13 cellular contexts compared by ENCODE assay signal in the genomic region with DNA sequence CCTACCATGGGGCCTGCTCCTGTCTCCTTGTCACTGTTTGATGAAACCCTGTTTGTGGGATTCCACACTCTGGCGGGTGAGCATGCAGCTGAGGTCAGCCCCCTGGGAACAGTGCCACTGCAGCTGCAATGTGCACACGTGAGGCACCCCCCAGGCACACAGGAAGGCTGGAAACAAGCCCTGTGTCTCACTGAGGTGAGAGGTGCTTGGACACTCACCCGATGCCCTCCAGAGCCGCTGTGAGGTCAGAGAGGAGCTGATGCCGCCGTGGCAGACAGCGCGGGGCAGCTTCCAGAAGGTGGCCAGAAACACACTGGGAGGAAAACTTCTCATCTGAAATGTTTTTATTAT. TPM values are rescaled to one million over a fixed set of nuclear protein-coding genes. Genes with fewer than 3 reads are reported as not detected.
DNase-seq lines count a peak whose midpoint lies in the region; ATAC-seq and TF ChIP-seq lines count a peak whose summit lies in the region.
"Had no signal": no experiment of that assay in that cellular context is flagged by ENCODE, and none has a peak within 500 bp of the region (broad histone marks: within the 10 kb centered on the region; RNA-seq: fewer than 3 reads in every experiment).

No MANE protein-coding gene starts in this region.

- H3K9ac ChIP-seq in DND-41 (ENCODE audit: low read depth, low read length) (peak overlapping the region; percentile 26; the same call in 1 of the 2 replicates), neuronal stem cell (ENCODE audit: low read depth, low read length, poor library complexity) (peak overlapping the region; percentile 60)

- intact Hi-C loops in Right ventricle myocardium superior (cut with DNase I), result no loop called here

- ATAC-seq in DND-41 (ENCODE audit: insufficient read depth, low read depth), result peak; percentile 85
- peak; percentile 44 for ATAC-seq in Right ventricle myocardium superior (ENCODE audit: poor library complexity)
- ATAC-seq: activated T-cell treated with anti-CD3 and anti-CD28 coated beads, Interleukin-2, amount 50 U/mL, for 72 hours; left lung; natural killer cell had no signal

- no peaks in the 10 kb centered on the region for H3K79me1 ChIP-seq in neuronal stem cell (ENCODE audit: low read depth, low read length)

- peak overlapping the region; percentile 70 for H2AK5ac ChIP-seq in neuronal stem cell (ENCODE audit: low read depth, low read length)

- H3K18ac ChIP-seq in neuronal stem cell (ENCODE audit: low read length), result peak overlapping the region; percentile 80

- peak overlapping the region; percentile 89 for H3K14ac ChIP-seq in neuronal stem cell (ENCODE audit: low read length)

- no peak overlapping the region for H4K91ac ChIP-seq in neuronal stem cell (ENCODE audit: low read depth, low read length, poor library complexity)

- H3K27ac ChIP-seq in DND-41 (ENCODE audit: low read length) (peak overlapping the region; percentile 70), VCaP (peak overlapping the region; percentile 79), neuronal stem cell (replicated peaks; ENCODE audit: low read length) (no peak overlapping the region), tibial nerve (no peak overlapping the region)
- H3K27ac ChIP-seq: left lung had no signal

- H2AFZ ChIP-seq in DND-41 (ENCODE audit: low read depth, low read length) (no peak overlapping the region), neuronal stem cell (ENCODE audit: low read length) (no peak overlapping the region)

- peaks cover 10% of the 10 kb centered on the region; the same call in 1 of the 2 replicates for H4K20me1 ChIP-seq in DND-41 (ENCODE audit: insufficient read depth, low read length)

- H3K4ac ChIP-seq in neuronal stem cell (ENCODE audit: low read length), result peak overlapping the region; percentile 53

- H3K36me3 ChIP-seq in DND-41 (ENCODE audit: insufficient read depth, low read length) (no peaks in the 10 kb centered on the region), neuronal stem cell (replicated peaks in 1 of 2; ENCODE audit: control insufficient read depth in 2 of 2, insufficient read depth in 2 of 2, low read length in 2 of 2) (no peaks in the 10 kb centered on the region), tibial nerve (no peaks in the 10 kb centered on the region)
- H3K36me3 ChIP-seq: left lung had no signal

- no peak for TF ChIP-seq CTCF in DND-41 (IDR thresholded peaks at IDR 0.05; ENCODE audit: borderline replicate concordance, extremely low read depth, low read length, poor library complexity, severe bottlenecking)
- no peak for TF ChIP-seq CTCF in VCaP (conservative IDR thresholded peaks at IDR 0.05)
- TF ChIP-seq CTCF in tibial nerve (IDR thresholded peaks at IDR 0.05), result no peak

- no peak overlapping the region for H2BK15ac ChIP-seq in neuronal stem cell (ENCODE audit: low read length)

- H3K23ac ChIP-seq in neuronal stem cell (ENCODE audit: low read depth, low read length, poor library complexity), result peak overlapping the region; percentile 55

- no peaks in the 10 kb centered on the region for H3K9me3 ChIP-seq in DND-41 (ENCODE audit: insufficient read depth, low read length, severe bottlenecking)
- no peaks in the 10 kb centered on the region for H3K9me3 ChIP-seq in neuronal stem cell (replicated peaks in 1 of 2; ENCODE audit: control insufficient read depth in 2 of 2, insufficient read depth in 1 of 2, low read depth in 1 of 2, low read length in 2 of 2)
- no peaks in the 10 kb centered on the region for H3K9me3 ChIP-seq in tibial nerve
- H3K9me3 ChIP-seq: left lung had no signal

- H4K8ac ChIP-seq in neuronal stem cell (ENCODE audit: low read depth, low read length), result no peak overlapping the region

- WGBS in neuronal stem cell (ENCODE audit: extremely low coverage in 2 of 2, insufficient read length in 2 of 2, insufficient replicate concordance in 1 of 2), 2 donors, result no CpG with 5 or more reads among the region's 8 CpGs
- 82 to 86% methylated on average over 8 of the region's 8 CpGs for WGBS in tibial nerve, 2 donors

- H3K27me3 ChIP-seq in DND-41 (ENCODE audit: insufficient read depth, low read length, poor library complexity), result no peaks in the 10 kb centered on the region
- peaks cover 0 to 20% (median 0%) of the 10 kb centered on the region in 3 experiments for H3K27me3 ChIP-seq in neuronal stem cell (ENCODE audit: control insufficient read depth in 3 of 3, insufficient read depth in 3 of 3, low read depth in 1 of 3, low read length in 3 of 3)
- no peaks in the 10 kb centered on the region for H3K27me3 ChIP-seq in tibial nerve
- H3K27me3 ChIP-seq: left lung had no signal

- DNase-seq in DND-41 (peak; percentile 79), Right ventricle myocardium superior (peak; percentile 54), neuronal stem cell (ENCODE audit: low spot score) (no peak), NCI-H2107 (lab: John Stamatoyannopoulos, UW) (no peak), tibial nerve (ENCODE audit: low spot score in 2 of 2) (no peak), HCEC 1CT (no peak), NCI-H187 treated with DMSO at 0.1 percent for 48 hours (lab: John Stamatoyannopoulos, UW) (no peak)
- DNase-seq: activated CD4-positive, alpha-beta T cell treated with anti-CD3 and anti-CD28 coated beads, Interleukin-2, amount 50 U/mL, for 1 hour; activated T-cell treated with anti-CD3 and anti-CD28 coated beads, Interleukin-2, amount 50 U/mL, for 72 hours; natural killer cell; SHP77 had no signal

- H3K79me2 ChIP-seq in DND-41 (ENCODE audit: insufficient read depth, low read length), result no peaks in the 10 kb centered on the region

- H2BK12ac ChIP-seq in neuronal stem cell (ENCODE audit: low read length), result no peak overlapping the region

- peak overlapping the region; percentile 53 for H2BK5ac ChIP-seq in neuronal stem cell (ENCODE audit: low read length)

- peaks cover 28% of the 10 kb centered on the region for H3K4me1 ChIP-seq in DND-41 (ENCODE audit: insufficient read depth, low read length)
- peaks cover 7 to 19% of the 10 kb centered on the region in 2 donors for H3K4me1 ChIP-seq in neuronal stem cell (ENCODE audit: control insufficient read depth in 2 of 2, insufficient read depth in 1 of 2, low read depth in 1 of 2, low read length in 2 of 2)
- peaks cover 0 to 35% (median 6%) of the 10 kb centered on the region in 4 donors for H3K4me1 ChIP-seq in tibial nerve

- no peak overlapping the region for H2BK120ac ChIP-seq in neuronal stem cell (ENCODE audit: low read depth, low read length)

- TF ChIP-seq POLR2A in tibial nerve (IDR thresholded peaks at IDR 0.05), result no peak

- H3K4me2 ChIP-seq in DND-41 (ENCODE audit: insufficient read depth, low read length), result no peak overlapping the region
- H3K4me2 ChIP-seq in neuronal stem cell (ENCODE audit: insufficient read depth, low read length, poor library complexity, severe bottlenecking), result no peak overlapping the region

- no peak for TF ChIP-seq EP300 in tibial nerve (IDR thresholded peaks at IDR 0.05)

- H3K4me3 ChIP-seq in DND-41 (ENCODE audit: low read depth in 1 of 2, low read length in 2 of 2) (no peak overlapping the region), neuronal stem cell (ENCODE audit: low read length in 2 of 2) (no peak overlapping the region), tibial nerve (no peak overlapping the region)
- H3K4me3 ChIP-seq: left lung had no signal

RNA-seq across cellular contexts. Expression of a gene that starts 49.7 kb away (rescaled TPM):
- 77.4 TPM for total RNA-seq in Right ventricle myocardium superior
- 17.0 TPM for polyA plus RNA-seq in neuronal stem cell (2013, experiment 1 of 2)
- polyA plus RNA-seq in neuronal stem cell (2013, experiment 2 of 2), result 16.6 TPM
- 10 to 100 TPM in 2 of 4 donors, 1 to 10 TPM in 2; 3.7 to 19.8 (median 13.3) TPM for total RNA-seq in tibial nerve

Comparison
In these comparisons a context has a peak if more than half of its experiments do, and no peak if none do; other contexts are left out.
1. DNase-seq: peak in DND-41 (single experiment) and Right ventricle myocardium superior (single experiment); none in neuronal stem cell (single experiment), NCI-H2107 (single experiment), tibial nerve (0 of 2), HCEC 1CT (single experiment) and NCI-H187 treated with DMSO at 0.1 percent for 48 hours (single experiment).
2. H3K27ac ChIP-seq: peak in DND-41 (single experiment) and VCaP (single experiment); none in neuronal stem cell (single experiment) and tibial nerve (0 of 4).